In genomic region chr1:235075955-235076308, GRCh38 we compare ENCODE assay signal across 8 cellular contexts. TPM values are rescaled to one million over a fixed set of nuclear protein-coding genes. Genes with fewer than 3 reads are reported as not detected.
DNase-seq lines count a peak whose midpoint lies in the region; ATAC-seq and TF ChIP-seq lines count a peak whose summit lies in the region.

No MANE protein-coding gene starts in this region.

- no peaks in the 10 kb centered on the region for H3K9me3 ChIP-seq in adipocyte (ENCODE audit: control insufficient read depth, low read length)
- peaks cover 6% of the 10 kb centered on the region for H3K9me3 ChIP-seq in mesodermal cell (ENCODE audit: control insufficient read depth, low read length)
- no peaks in the 10 kb centered on the region for H3K9me3 ChIP-seq in thyroid gland

- H3K4me3 ChIP-seq in adipocyte (ENCODE audit: low read length), result peak overlapping the region; percentile 59
- no peak overlapping the region for H3K4me3 ChIP-seq in mesodermal cell (ENCODE audit: extremely low read depth, insufficient read depth, low read length, poor library complexity, severe bottlenecking)
- H3K4me3 ChIP-seq in thyroid gland (replicated peaks in 1 of 3), result no peak overlapping the region

- intact Hi-C loops in thyroid gland (cut with DNase I), result loop anchor here (5.0 to 10.0 kb wide), 2 partner anchors 89 to 361 kb away; no protein-coding TSS in a partner anchor

- no peak for ATAC-seq in HG02763 (IDR thresholded peaks at IDR 0.05; ENCODE audit: unreplicated experiment)
- no peak for ATAC-seq in esophagus mucosa

- no peak for TF ChIP-seq POLR2A in thyroid gland (IDR thresholded peaks at IDR 0.05)

- H3K27ac ChIP-seq in mesodermal cell (ENCODE audit: low read depth, low read length, severe bottlenecking), result peak overlapping the region; percentile 90
- H3K27ac ChIP-seq in thyroid gland, result peak overlapping the region; percentile 90 to 99 (median 96)

- 97 to 98% methylated on average over 5 to 6 of the region's 7 CpGs for WGBS in mesodermal cell (ENCODE audit: insufficient coverage in 2 of 2), 2 experiments
- WGBS in thyroid gland, 2 donors, result 80 to 85% methylated on average over 7 of the region's 7 CpGs

- no peak for TF ChIP-seq CTCF in thyroid gland (IDR thresholded peaks at IDR 0.05)

- peak overlapping the region; percentile 84 for H3K9ac ChIP-seq in adipocyte (ENCODE audit: low read length)

- H3K36me3 ChIP-seq in adipocyte (ENCODE audit: control insufficient read depth, insufficient read depth, low read length, severe bottlenecking) (no peaks in the 10 kb centered on the region), mesodermal cell (ENCODE audit: control insufficient read depth, insufficient read depth, low read length) (no peaks in the 10 kb centered on the region), thyroid gland (no peaks in the 10 kb centered on the region)

- DNase-seq in activated T-cell treated with anti-CD3 and anti-CD28 coated beads for 48 hours (ENCODE audit: low read depth) (peak; percentile 54), adipocyte (ENCODE audit: low read depth) (no peak), thyroid gland (no peak), GM03348 (ENCODE audit: low spot score) (no peak)
- DNase-seq in activated T-cell treated with anti-CD3 and anti-CD28 coated beads, Interleukin-2, amount 50 U/mL, for 1 hour, result no peak

- peaks cover 69% of the 10 kb centered on the region for H3K4me1 ChIP-seq in adipocyte (ENCODE audit: control insufficient read depth, insufficient read depth, low read length)
- H3K4me1 ChIP-seq in mesodermal cell (ENCODE audit: control insufficient read depth, insufficient read depth, low read length, poor library complexity, severe bottlenecking), result peaks cover 41% of the 10 kb centered on the region
- H3K4me1 ChIP-seq in thyroid gland, result peaks cover 51 to 84% of the 10 kb centered on the region in 2 donors

- no peaks in the 10 kb centered on the region for H3K27me3 ChIP-seq in adipocyte (replicated peaks; ENCODE audit: control insufficient read depth, insufficient read depth, low read length)
- H3K27me3 ChIP-seq in thyroid gland, result no peaks in the 10 kb centered on the region

RNA-seq across cellular contexts. Expression of gene TOMM20, which starts 52.7 kb away (rescaled TPM):
- 213 TPM for polyA plus RNA-seq in mesodermal cell (2013, experiment 1 of 2)
- 201 TPM for polyA plus RNA-seq in mesodermal cell (2013, experiment 2 of 2)
- total RNA-seq in thyroid gland (100 to 1,000 TPM; 117 to 204 (median 157) TPM), esophagus mucosa (102 TPM)
